ENCODE assay signal across 10 cellular contexts in genomic region chr12:99627459-99627858, GRCh38. TPM values are rescaled to one million over a fixed set of nuclear protein-coding genes. Genes with fewer than 3 reads are reported as not detected.
"Had no signal": no experiment of that assay in that cellular context is flagged by ENCODE, and none has a peak within 500 bp of the region (broad histone marks: within the 10 kb centered on the region; RNA-seq: fewer than 3 reads in every experiment).

No MANE protein-coding gene starts in this region.

- ATAC-seq: HCT116, K562 had no signal

- H2AFZ ChIP-seq: GM23248 had no signal

- H3K9me3 ChIP-seq: HAP-1 had no signal

- H3K4me3 Mint-ChIP-seq: HFFc6 had no signal

- H3K9ac ChIP-seq: GM23248 had no signal

- H3K4me3 ChIP-seq: GM23248, HAP-1, K562 had no signal

- DNase-seq: GM23248, GOT3, H7, HFFc6, IMR-90 had no signal

- H3K27ac Mint-ChIP-seq: HFFc6 had no signal

- H3K4me1 ChIP-seq: HAP-1 had no signal

- H3K36me3 ChIP-seq: HAP-1 had no signal

- H3K27ac ChIP-seq: GM23248 had no signal

RNA-seq across cellular contexts. Expression of gene GARIN6, which starts 20.1 kb away (rescaled TPM):
- total RNA-seq: GM23248, H4, H7, HFFc6, HT-29, IMR-90, K562 had no signal
